In genomic region chr4:110075083-110075738, GRCh38 we compare ENCODE assay signal across 16 cellular contexts.
DNase-seq lines count a peak whose midpoint lies in the region; ATAC-seq lines count a peak whose summit lies in the region.
"Had no signal": no experiment of that assay in that cellular context is flagged by ENCODE, and none has a peak within 500 bp of the region (broad histone marks: within the 10 kb centered on the region; RNA-seq: fewer than 3 reads in every experiment).

No MANE protein-coding gene starts in this region.

- H3K36me3 Mint-ChIP-seq in immature natural killer cell: peaks cover 0 to 13% (median 11%) of the 10 kb centered on the region in 3 donors

- ATAC-seq in GM18861 (IDR thresholded peaks at IDR 0.05; ENCODE audit: unreplicated experiment) (peak; percentile 64), GM21576 (IDR thresholded peaks at IDR 0.05; ENCODE audit: unreplicated experiment) (peak; percentile 58), HG03354 (IDR thresholded peaks at IDR 0.05; ENCODE audit: poor library complexity, severe bottlenecking, unreplicated experiment) (peak; percentile 84)
- ATAC-seq: body of pancreas, lower lobe of right lung, pancreas had no signal

- peaks cover 0 to 2% (median 0%) of the 10 kb centered on the region in 6 donors for H3K9me3 Mint-ChIP-seq in immature natural killer cell

- H3K4me1 Mint-ChIP-seq in immature natural killer cell: peaks cover 24 to 43% of the 10 kb centered on the region in 2 donors
- H3K4me1 Mint-ChIP-seq: activated CD4-positive, alpha-beta T cell treated with anti-CD3 and anti-CD28 coated beads, Interleukin-2, amount 10 ng/mL, durations not matched to agents 7 days and 5 days had no signal

- H3K4me3 Mint-ChIP-seq in immature natural killer cell: no peak overlapping the region
- H3K4me3 Mint-ChIP-seq: activated CD4-positive, alpha-beta T cell treated with anti-CD3 and anti-CD28 coated beads, Interleukin-2, amount 10 ng/mL, durations not matched to agents 7 days and 5 days; activated naive CD8-positive, alpha-beta T cell had no signal

- H3K27me3 Mint-ChIP-seq in immature natural killer cell (ENCODE audit: low read depth in 3 of 3): no peaks in the 10 kb centered on the region
- H3K27me3 Mint-ChIP-seq: activated CD4-positive, alpha-beta T cell treated with anti-CD3 and anti-CD28 coated beads, Interleukin-2, amount 10 ng/mL, durations not matched to agents 7 days and 5 days; activated naive CD8-positive, alpha-beta T cell had no signal

- H3K27ac Mint-ChIP-seq in immature natural killer cell: peak overlapping the region in 4 of 6 donors; percentile 15 to 55 (median 31)
- H3K27ac Mint-ChIP-seq: activated CD4-positive, alpha-beta T cell treated with anti-CD3 and anti-CD28 coated beads, Interleukin-2, amount 10 ng/mL, durations not matched to agents 7 days and 5 days; activated naive CD8-positive, alpha-beta T cell had no signal

- no peak for DNase-seq in immature natural killer cell
- DNase-seq in NCI-H1048 (lab: John Stamatoyannopoulos, UW): no peak
- no peak for DNase-seq in T1000 (lab: John Stamatoyannopoulos, UW)
- no peak for DNase-seq in kidney glomerular epithelial cell (lab: John Stamatoyannopoulos, UW)
- DNase-seq: activated CD4-positive, alpha-beta T cell treated with anti-CD3 and anti-CD28 coated beads, Interleukin-2, amount 10 ng/mL, durations not matched to agents 7 days and 5 days; BE2C; body of pancreas; lower lobe of right lung; NCI-H2029 treated with DMSO at 0.1 percent for 48 hours; NCI-H510A treated with DMSO at 0.1 percent for 48 hours; pancreas; SK-N-SH had no signal
